In genomic region chr12:92445253-92446081, GRCh38 we compare ENCODE assay signal across 9 cellular contexts.
A peak's percentile ranks its signal among the peaks of the same experiment; 100 is the strongest.
DNase-seq lines count a peak whose midpoint lies in the region; ATAC-seq and TF ChIP-seq lines count a peak whose summit lies in the region.
"Had no signal": no experiment of that assay in that cellular context is flagged by ENCODE, and none has a peak within 500 bp of the region (broad histone marks: within the 10 kb centered on the region; RNA-seq: fewer than 3 reads in every experiment).

No MANE protein-coding gene starts in this region.

- H3K27me3 ChIP-seq in CD4-positive, CD25-positive, alpha-beta regulatory T cell (ENCODE audit: control insufficient read depth, insufficient read depth, low read length), result no peaks in the 10 kb centered on the region
- no peaks in the 10 kb centered on the region for H3K27me3 ChIP-seq in mesendoderm (ENCODE audit: insufficient read depth, low read length, poor library complexity)

- no TSS peak for BruUV-seq in Calu3 (replicated peaks; lab: Mats Ljungman, UMichigan)

- H3K18ac ChIP-seq in mesendoderm (ENCODE audit: low read length), result no peak overlapping the region

- H2BK15ac ChIP-seq in mesendoderm (replicated peaks; ENCODE audit: low read depth), result no peak overlapping the region

- H2BK120ac ChIP-seq in mesendoderm (ENCODE audit: low read depth, low read length), result no peak overlapping the region

- WGBS in mesendoderm (ENCODE audit: extremely low coverage, insufficient coverage, low lambda C conversion rate), result no CpG with 5 or more reads among the region's 10 CpGs
- 34 to 42% methylated on average over 10 of the region's 10 CpGs for WGBS in lower leg skin, 2 donors

- H3K9me3 ChIP-seq in CD4-positive, CD25-positive, alpha-beta regulatory T cell (ENCODE audit: control insufficient read depth in 2 of 2, low read length in 2 of 2), result no peaks in the 10 kb centered on the region

- H3K9me3 Mint-ChIP-seq in CD4-positive, CD25-positive, alpha-beta regulatory T cell, result peaks cover 0 to 7% (median under 1%) of the 10 kb centered on the region in 7 donors
- H3K9me3 Mint-ChIP-seq in Calu3 (ENCODE audit: low read depth, unreplicated experiment), result peaks cover 6% of the 10 kb centered on the region
- H3K9me3 Mint-ChIP-seq: natural killer cell had no signal

- peaks cover 0 to 14% (median 11%) of the 10 kb centered on the region in 4 donors for H3K4me1 Mint-ChIP-seq in CD4-positive, CD25-positive, alpha-beta regulatory T cell
- H3K4me1 Mint-ChIP-seq in Calu3 (ENCODE audit: low read depth, unreplicated experiment), result peaks cover 29% of the 10 kb centered on the region

- peak; percentile 19 to 45 for ATAC-seq in CD4-positive, CD25-positive, alpha-beta regulatory T cell (ENCODE audit: low read depth in 2 of 2)
- ATAC-seq in GM19467 (IDR thresholded peaks at IDR 0.05; ENCODE audit: unreplicated experiment), result peak; percentile 87
- peak; percentile 71 for ATAC-seq in HG03520 (IDR thresholded peaks at IDR 0.05; ENCODE audit: unreplicated experiment)
- peak; percentile 71 for ATAC-seq in Right ventricle myocardium superior (ENCODE audit: poor library complexity)

- DNase-seq in CD4-positive, CD25-positive, alpha-beta regulatory T cell, result no peak
- no peak for DNase-seq in Right ventricle myocardium superior
- no peak for DNase-seq in mesendoderm
- DNase-seq in Calu3, result no peak
- no peak for DNase-seq in effector CD8-positive, alpha-beta T cell (lab: John Stamatoyannopoulos, UW)
- no peak for DNase-seq in lower leg skin (ENCODE audit: low spot score in 2 of 2)
- DNase-seq: natural killer cell had no signal

- intact Hi-C loops in Right ventricle myocardium superior (cut with DNase I) (no loop called here), Calu3 (cut with micrococcal nuclease; ENCODE audit: unreplicated experiment) (loop anchor here (10.0 kb wide), 1 partner anchor 99 kb away; no protein-coding TSS in a partner anchor), lower leg skin (cut with DNase I; ENCODE audit: low total_unique reads) (no loop called here)

- H3K36me3 Mint-ChIP-seq in CD4-positive, CD25-positive, alpha-beta regulatory T cell, result no peaks in the 10 kb centered on the region
- H3K36me3 Mint-ChIP-seq in Calu3 (ENCODE audit: insufficient read depth, unreplicated experiment), result no peaks in the 10 kb centered on the region

- CTCF ChIA-PET in Calu3 (lab: Charles Lee), result interaction anchor here (0.5 to 1.0 kb wide), 2 partner anchors 134 to 178 kb away, joined by 3 to 4 read pairs; no protein-coding TSS in a partner anchor

- H3K4me3 Mint-ChIP-seq in CD4-positive, CD25-positive, alpha-beta regulatory T cell, result no peak overlapping the region
- no peak overlapping the region for H3K4me3 Mint-ChIP-seq in Calu3 (ENCODE audit: low read depth, unreplicated experiment)
- H3K4me3 Mint-ChIP-seq: natural killer cell had no signal

- H3K27me3 Mint-ChIP-seq in CD4-positive, CD25-positive, alpha-beta regulatory T cell, result no peaks in the 10 kb centered on the region
- no peaks in the 10 kb centered on the region for H3K27me3 Mint-ChIP-seq in Calu3 (ENCODE audit: unreplicated experiment)

- TF ChIP-seq CTCF in Calu3 (IDR thresholded peaks at IDR 0.05; ENCODE audit: unreplicated experiment), result no peak
- TF ChIP-seq CTCF in lower leg skin (IDR thresholded peaks at IDR 0.05), result no peak

- no peaks in the 10 kb centered on the region for H3K79me2 ChIP-seq in mesendoderm (ENCODE audit: control insufficient read depth, insufficient read depth, low read length)

- TF ChIP-seq POLR2A in lower leg skin (IDR thresholded peaks at IDR 0.05), result no peak

- H4K8ac ChIP-seq in mesendoderm (ENCODE audit: low read depth, low read length), result no peak overlapping the region

- H2BK5ac ChIP-seq in mesendoderm (ENCODE audit: low read length), result no peak overlapping the region

- no peak overlapping the region for H3K4me3 ChIP-seq in CD4-positive, CD25-positive, alpha-beta regulatory T cell (ENCODE audit: low read depth, low read length)
- no peak overlapping the region for H3K4me3 ChIP-seq in mesendoderm (ENCODE audit: low read length)
- H3K4me3 ChIP-seq in lower leg skin (ENCODE audit: low read depth, poor library complexity, severe bottlenecking), result no peak overlapping the region

- no peak overlapping the region for H3K4me2 ChIP-seq in mesendoderm (ENCODE audit: low read length)

- no peak overlapping the region for H3K9ac ChIP-seq in mesendoderm (ENCODE audit: low read length)

- no peaks in the 10 kb centered on the region for H3K4me1 ChIP-seq in CD4-positive, CD25-positive, alpha-beta regulatory T cell (ENCODE audit: control insufficient read depth, insufficient read depth, low read length, poor library complexity, severe bottlenecking)
- H3K4me1 ChIP-seq in mesendoderm (ENCODE audit: control insufficient read depth, low read depth, low read length), result no peaks in the 10 kb centered on the region

- no peak overlapping the region for H3K4ac ChIP-seq in mesendoderm (ENCODE audit: low read depth, low read length)

- H3K27ac Mint-ChIP-seq in CD4-positive, CD25-positive, alpha-beta regulatory T cell, result peak overlapping the region in 2 of 3 donors; percentile 18 to 49
- H3K27ac Mint-ChIP-seq in Calu3 (ENCODE audit: unreplicated experiment), result no peak overlapping the region

- H3K36me3 ChIP-seq in CD4-positive, CD25-positive, alpha-beta regulatory T cell (ENCODE audit: control insufficient read depth, insufficient read depth, low read length), result no peaks in the 10 kb centered on the region
- no peaks in the 10 kb centered on the region for H3K36me3 ChIP-seq in mesendoderm (ENCODE audit: control insufficient read depth, insufficient read depth, low read length)

- no peak overlapping the region for H3K27ac ChIP-seq in CD4-positive, CD25-positive, alpha-beta regulatory T cell (ENCODE audit: insufficient read depth, low read length, poor library complexity, severe bottlenecking)
- no peak overlapping the region for H3K27ac ChIP-seq in mesendoderm (ENCODE audit: low read depth, low read length)

- H2AK5ac ChIP-seq in mesendoderm (ENCODE audit: low read length), result no peak overlapping the region

- H3K23ac ChIP-seq in mesendoderm (ENCODE audit: low read length), result no peak overlapping the region

- no peaks in the 10 kb centered on the region for H3K79me1 ChIP-seq in mesendoderm (ENCODE audit: low read length)

- no peak overlapping the region for H4K5ac ChIP-seq in mesendoderm (ENCODE audit: low read length)

- no peak overlapping the region for H3K56ac ChIP-seq in mesendoderm (ENCODE audit: low read length)

Comparison
In these comparisons a context has a peak if more than half of its experiments do, and no peak if none do; other contexts are left out.
1. ATAC-seq: peak in every context shown above with its lines; median percentile 87 in GM19467; 71 in HG03520; 71 in Right ventricle myocardium superior; 32 in CD4-positive, CD25-positive, alpha-beta regulatory T cell.